ENCODE assay signal across 8 cellular contexts in the genomic region with DNA sequence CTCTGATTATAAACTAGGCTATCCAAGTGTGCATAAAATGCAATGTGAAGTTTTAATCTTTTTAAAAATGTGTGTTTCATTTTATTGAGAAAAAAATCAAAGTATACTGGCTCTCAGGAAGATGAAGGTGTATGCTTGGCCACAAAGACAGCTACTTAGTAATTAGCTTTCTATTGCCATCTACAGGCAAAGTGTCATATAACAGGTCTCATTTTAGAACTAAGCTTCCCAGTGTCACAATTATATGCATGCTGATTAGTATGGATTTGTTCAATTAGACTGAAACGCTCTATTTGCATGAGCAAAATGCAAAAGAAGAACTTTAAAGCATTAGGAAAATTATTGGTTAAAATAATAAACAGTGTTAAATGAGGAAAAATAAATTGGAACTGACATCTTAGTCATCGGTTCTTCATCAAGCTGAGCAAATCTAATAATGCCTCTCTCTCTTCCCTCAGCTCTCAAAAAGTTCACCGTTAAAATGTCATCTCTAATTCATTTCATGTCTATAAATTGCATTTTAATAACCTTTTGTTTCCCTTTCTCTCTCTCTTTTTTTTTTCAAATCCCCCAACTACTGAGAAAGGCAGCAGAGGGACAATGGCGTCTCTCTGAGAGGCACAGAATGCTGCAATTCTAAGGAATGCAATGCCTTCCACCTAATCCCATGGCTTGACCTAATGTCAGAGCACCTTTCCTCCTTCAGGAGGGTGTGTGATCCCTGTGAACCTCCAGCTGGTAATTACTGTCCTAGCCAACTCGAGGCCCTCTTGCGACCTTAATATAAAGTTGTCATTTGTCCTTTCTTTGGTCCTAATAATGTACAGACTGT.
DNase-seq lines count a peak whose midpoint lies in the region; ATAC-seq and TF ChIP-seq lines count a peak whose summit lies in the region.

No MANE protein-coding gene starts in this region.

- ATAC-seq in GM18517 (IDR thresholded peaks at IDR 0.05; ENCODE audit: unreplicated experiment) (peak; percentile 59), HG03196 (IDR thresholded peaks at IDR 0.05; ENCODE audit: unreplicated experiment) (peak; percentile 68)
- ATAC-seq in activated naive CD8-positive, alpha-beta T cell treated with anti-CD3 and anti-CD28 coated beads, Interleukin-2, amount 50 U/mL, for 24 hours: no peak

- DNase-seq in AG08395 (ENCODE audit: low spot score) (peak; percentile 50), OCI-M1 (lab: John Stamatoyannopoulos, UW) (peak; percentile 87), fibroblast of lung (ENCODE audit: low read depth in 2 of 2) (peak; percentile 43 to 62), renal cortical epithelial cell (ENCODE audit: low read depth) (peak; percentile 65)
- no peak for DNase-seq in activated CD4-positive, alpha-beta memory T cell treated with anti-CD3 and anti-CD28 coated beads, Interleukin-2, amount 10 ng/mL, durations not matched to agents 7 days and 5 days
- no peak for DNase-seq in activated naive CD8-positive, alpha-beta T cell treated with anti-CD3 and anti-CD28 coated beads, Interleukin-2, amount 50 U/mL, for 24 hours

- H3K4me1 Mint-ChIP-seq in activated CD4-positive, alpha-beta memory T cell treated with anti-CD3 and anti-CD28 coated beads, Interleukin-2, amount 10 ng/mL, durations not matched to agents 7 days and 5 days: no peaks in the 10 kb centered on the region
- H3K4me1 Mint-ChIP-seq in activated naive CD8-positive, alpha-beta T cell treated with anti-CD3 and anti-CD28 coated beads, Interleukin-2, amount 50 U/mL, for 24 hours: no peaks in the 10 kb centered on the region

- no peak overlapping the region for H3K4me3 ChIP-seq in fibroblast of lung (replicated peaks in 1 of 4; ENCODE audit: control extremely low read depth in 1 of 4, insufficient read depth in 1 of 4, low read depth in 3 of 4, low read length in 4 of 4)

- H3K9ac ChIP-seq in fibroblast of lung (ENCODE audit: insufficient read depth, low read length): no peak overlapping the region

- no peaks in the 10 kb centered on the region for H3K9me3 Mint-ChIP-seq in activated CD4-positive, alpha-beta memory T cell treated with anti-CD3 and anti-CD28 coated beads, Interleukin-2, amount 10 ng/mL, durations not matched to agents 7 days and 5 days
- H3K9me3 Mint-ChIP-seq in activated naive CD8-positive, alpha-beta T cell treated with anti-CD3 and anti-CD28 coated beads, Interleukin-2, amount 50 U/mL, for 24 hours: no peaks in the 10 kb centered on the region

- H3K79me2 ChIP-seq in fibroblast of lung (ENCODE audit: control insufficient read depth, insufficient read depth, low read length): no peaks in the 10 kb centered on the region

- H3K27ac ChIP-seq in fibroblast of lung (ENCODE audit: insufficient read depth, low read length): no peak overlapping the region

- CTCF ChIA-PET in activated CD4-positive, alpha-beta memory T cell treated with anti-CD3 and anti-CD28 coated beads, Interleukin-2, amount 10 ng/mL, durations not matched to agents 7 days and 5 days (lab: Charles Lee): interaction anchor here (1.0 to 1.7 kb wide), 2 partner anchors 13 to 68 kb away, joined by 3 read pairs; no protein-coding TSS in a partner anchor

- H3K36me3 Mint-ChIP-seq in activated CD4-positive, alpha-beta memory T cell treated with anti-CD3 and anti-CD28 coated beads, Interleukin-2, amount 10 ng/mL, durations not matched to agents 7 days and 5 days (ENCODE audit: low read depth): no peaks in the 10 kb centered on the region
- H3K36me3 Mint-ChIP-seq in activated naive CD8-positive, alpha-beta T cell treated with anti-CD3 and anti-CD28 coated beads, Interleukin-2, amount 50 U/mL, for 24 hours (ENCODE audit: low read depth): no peaks in the 10 kb centered on the region

- H3K4me1 ChIP-seq in fibroblast of lung (ENCODE audit: control insufficient read depth, extremely low read depth, insufficient read depth, low read length): peaks cover 4% of the 10 kb centered on the region

- no peak overlapping the region for H2AFZ ChIP-seq in fibroblast of lung (ENCODE audit: low read length)

- no peak overlapping the region for H3K27ac Mint-ChIP-seq in activated CD4-positive, alpha-beta memory T cell treated with anti-CD3 and anti-CD28 coated beads, Interleukin-2, amount 10 ng/mL, durations not matched to agents 7 days and 5 days
- H3K27ac Mint-ChIP-seq in activated naive CD8-positive, alpha-beta T cell treated with anti-CD3 and anti-CD28 coated beads, Interleukin-2, amount 50 U/mL, for 24 hours: no peak overlapping the region

- POLR2A ChIA-PET in activated CD4-positive, alpha-beta memory T cell treated with anti-CD3 and anti-CD28 coated beads, Interleukin-2, amount 10 ng/mL, durations not matched to agents 7 days and 5 days (lab: Charles Lee): no interaction called here

- H3K27me3 Mint-ChIP-seq in activated CD4-positive, alpha-beta memory T cell treated with anti-CD3 and anti-CD28 coated beads, Interleukin-2, amount 10 ng/mL, durations not matched to agents 7 days and 5 days: no peaks in the 10 kb centered on the region
- peaks cover 5% of the 10 kb centered on the region for H3K27me3 Mint-ChIP-seq in activated naive CD8-positive, alpha-beta T cell treated with anti-CD3 and anti-CD28 coated beads, Interleukin-2, amount 50 U/mL, for 24 hours

- no peaks in the 10 kb centered on the region for H3K27me3 ChIP-seq in fibroblast of lung (ENCODE audit: control insufficient read depth, insufficient read depth, low read length)

- TF ChIP-seq CTCF in fibroblast of lung (conservative IDR thresholded peaks at IDR 0.05 in 1 of 2, IDR thresholded peaks at IDR 0.05 in 1 of 2; ENCODE audit: low read depth in 1 of 2, low read length in 2 of 2): peak; percentile 49 to 57

- no peaks in the 10 kb centered on the region for H3K9me3 ChIP-seq in fibroblast of lung (ENCODE audit: control insufficient read depth, insufficient read depth, low read depth, low read length)

- H3K4me3 Mint-ChIP-seq in activated CD4-positive, alpha-beta memory T cell treated with anti-CD3 and anti-CD28 coated beads, Interleukin-2, amount 10 ng/mL, durations not matched to agents 7 days and 5 days: no peak overlapping the region
- H3K4me3 Mint-ChIP-seq in activated naive CD8-positive, alpha-beta T cell treated with anti-CD3 and anti-CD28 coated beads, Interleukin-2, amount 50 U/mL, for 24 hours: no peak overlapping the region

- no peak overlapping the region for H3K4me2 ChIP-seq in fibroblast of lung (ENCODE audit: extremely low read depth, insufficient read depth, low read length)

- H4K20me1 ChIP-seq in fibroblast of lung (ENCODE audit: control insufficient read depth, extremely low read depth, insufficient read depth, low read length): no peaks in the 10 kb centered on the region

- H3K36me3 ChIP-seq in fibroblast of lung (ENCODE audit: control insufficient read depth, insufficient read depth, low read length): no peaks in the 10 kb centered on the region

Comparison
In these comparisons a context has a peak if more than half of its experiments do, and no peak if none do; other contexts are left out.
1. DNase-seq: peak in AG08395 (single experiment), OCI-M1 (single experiment), fibroblast of lung (2 of 2) and renal cortical epithelial cell (single experiment); none in activated CD4-positive, alpha-beta memory T cell treated with anti-CD3 and anti-CD28 coated beads, Interleukin-2, amount 10 ng/mL, durations not matched to agents 7 days and 5 days (single experiment) and activated naive CD8-positive, alpha-beta T cell treated with anti-CD3 and anti-CD28 coated beads, Interleukin-2, amount 50 U/mL, for 24 hours (single experiment).